ENCODE assay signal across 9 cellular contexts in genomic region chr19:18118420-18119242, GRCh38. TPM values are rescaled to one million over a fixed set of nuclear protein-coding genes. Genes with fewer than 3 reads are reported as not detected.
DNase-seq lines count a peak whose midpoint lies in the region; ATAC-seq and TF ChIP-seq lines count a peak whose summit lies in the region.
"Had no signal": no experiment of that assay in that cellular context is flagged by ENCODE, and none has a peak within 500 bp of the region (broad histone marks: within the 10 kb centered on the region; RNA-seq: fewer than 3 reads in every experiment).

No MANE protein-coding gene starts in this region.

- peaks cover 11% of the 10 kb centered on the region for H3K4me1 ChIP-seq in SJSA1 (replicated peaks)
- H3K4me1 ChIP-seq in rectal smooth muscle tissue (ENCODE audit: control insufficient read depth, insufficient read depth, low read length), result peaks cover 2% of the 10 kb centered on the region

- ATAC-seq in GM19467 (IDR thresholded peaks at IDR 0.05; ENCODE audit: unreplicated experiment), result no peak

- H3K36me3 ChIP-seq in GM06990 (ENCODE audit: control insufficient read depth, insufficient read depth, low read length), result peaks cover 22% of the 10 kb centered on the region
- H3K36me3 ChIP-seq in SJSA1, result peaks cover 2% of the 10 kb centered on the region; the same call in 1 of the 2 replicates
- H3K36me3 ChIP-seq in rectal smooth muscle tissue (ENCODE audit: control insufficient read depth, insufficient read depth, low read length), result peaks cover 6% of the 10 kb centered on the region

- H3K27me3 ChIP-seq in GM06990 (replicated peaks; ENCODE audit: control insufficient read depth, insufficient read depth, low read length), result no peaks in the 10 kb centered on the region
- H3K27me3 ChIP-seq in SJSA1 (replicated peaks), result no peaks in the 10 kb centered on the region
- H3K27me3 ChIP-seq in rectal smooth muscle tissue (ENCODE audit: control insufficient read depth, insufficient read depth, low read length), result no peaks in the 10 kb centered on the region

- no peak for TF ChIP-seq CTCF in GM06990 (IDR thresholded peaks at IDR 0.05; ENCODE audit: insufficient read depth, low read length, poor library complexity, severe bottlenecking)

- H3K9me3 ChIP-seq in SJSA1 (replicated peaks), result no peaks in the 10 kb centered on the region

- H3K4me3 ChIP-seq in GM06990 (replicated peaks; ENCODE audit: low read depth, low read length) (peak overlapping the region; percentile 74), SJSA1 (peak overlapping the region; percentile 49), rectal smooth muscle tissue (ENCODE audit: low read length) (peak overlapping the region; percentile 71)

- H3K27ac ChIP-seq in SJSA1 (no peak overlapping the region), rectal smooth muscle tissue (ENCODE audit: low read depth, low read length) (peak overlapping the region; percentile 4)

- DNase-seq in GM06990 (ENCODE audit: extremely low read depth, insufficient read length) (no peak), SJSA1 (ENCODE audit: low read depth in 1 of 2, low spot score in 2 of 2) (no peak), fibroblast of peridontal ligament (ENCODE audit: extremely low read depth) (peak; percentile 41), NCI-H526 treated with DMSO at 0.1 percent for 48 hours (lab: John Stamatoyannopoulos, UW) (no peak), iPS-NIHi7 (ENCODE audit: extremely low spot score) (no peak)
- no peak for DNase-seq in stimulated activated CD4-positive, alpha-beta T cell treated with anti-CD3 and anti-CD28 coated beads, Interleukin-4, amount 100 ng/mL, for 4 hours

- peak overlapping the region; percentile 64 for H3K9ac ChIP-seq in rectal smooth muscle tissue (ENCODE audit: low read length)

RNA-seq across cellular contexts. Expression of gene MAST3, which starts 21.1 kb away (rescaled TPM):
- total RNA-seq in SJSA1 (2014; rRNA removed; shearing (Covaris generic)), result 1.2 and 2.3 TPM in 2 replicates

RNA-seq across cellular contexts. Expression of gene IL12RB1, which starts 31.9 kb away (rescaled TPM):
- 0.21 TPM in 1 of 2 replicates, not detected in the other for total RNA-seq in SJSA1 (2014; rRNA removed; shearing (Covaris generic))
- total RNA-seq: NCI-H460 had no signal

RNA-seq across cellular contexts. Expression of gene PIK3R2, which starts 34.3 kb away (rescaled TPM):
- 24.2 and 35.0 TPM in 2 replicates for total RNA-seq in SJSA1 (2014; rRNA removed; shearing (Covaris generic))

RNA-seq across cellular contexts. Expression of gene IFI30, which starts 55.0 kb away (rescaled TPM):
- 2.7 TPM in 1 of 2 replicates, not detected in the other for total RNA-seq in SJSA1 (2014; rRNA removed; shearing (Covaris generic))
